ENCODE assay signal across 22 cellular contexts in genomic region chr12:109897029-109897428, GRCh38.
"Had no signal": no experiment of that assay in that cellular context is flagged by ENCODE, and none has a peak within 500 bp of the region (broad histone marks: within the 10 kb centered on the region; RNA-seq: fewer than 3 reads in every experiment).

No MANE protein-coding gene starts in this region.

- H3K4me2 ChIP-seq: SK-N-SH had no signal

- H3K36me3 ChIP-seq: MG63 had no signal

- H3K4me3 ChIP-seq: MG63 had no signal

- DNase-seq: Karpas-422; KG1; MG63; NCI-H1092; NCI-H1105 treated with DMSO at 0.1 percent for 48 hours; NCI-H1417 treated with DMSO at 0.1 percent for 48 hours; NCI-H146; NCI-H1694 treated with DMSO at 0.1 percent for 48 hours; NCI-H1930; NCI-H2081; NCI-H2107; NCI-H2227 treated with DMSO at 0.1 percent for 48 hours; NCI-H524; NCI-H526 treated with DMSO at 0.1 percent for 48 hours; NCI-H748 treated with DMSO at 0.1 percent for 48 hours; NK-92 treated with Interleukin-12 subunit alpha and Interleukin-12 subunit beta, amount 100 ng/mL, for 24 hours; PC-3; SHP77; SK-N-SH; SW 1271; T-cell had no signal

- ATAC-seq: Panc1, PC-3, T-cell had no signal

- H3K27me3 ChIP-seq: MG63 had no signal

- H3K9ac ChIP-seq: SK-N-SH had no signal

- H3K9me3 ChIP-seq: MG63, SK-N-SH had no signal
